In the genomic region with DNA sequence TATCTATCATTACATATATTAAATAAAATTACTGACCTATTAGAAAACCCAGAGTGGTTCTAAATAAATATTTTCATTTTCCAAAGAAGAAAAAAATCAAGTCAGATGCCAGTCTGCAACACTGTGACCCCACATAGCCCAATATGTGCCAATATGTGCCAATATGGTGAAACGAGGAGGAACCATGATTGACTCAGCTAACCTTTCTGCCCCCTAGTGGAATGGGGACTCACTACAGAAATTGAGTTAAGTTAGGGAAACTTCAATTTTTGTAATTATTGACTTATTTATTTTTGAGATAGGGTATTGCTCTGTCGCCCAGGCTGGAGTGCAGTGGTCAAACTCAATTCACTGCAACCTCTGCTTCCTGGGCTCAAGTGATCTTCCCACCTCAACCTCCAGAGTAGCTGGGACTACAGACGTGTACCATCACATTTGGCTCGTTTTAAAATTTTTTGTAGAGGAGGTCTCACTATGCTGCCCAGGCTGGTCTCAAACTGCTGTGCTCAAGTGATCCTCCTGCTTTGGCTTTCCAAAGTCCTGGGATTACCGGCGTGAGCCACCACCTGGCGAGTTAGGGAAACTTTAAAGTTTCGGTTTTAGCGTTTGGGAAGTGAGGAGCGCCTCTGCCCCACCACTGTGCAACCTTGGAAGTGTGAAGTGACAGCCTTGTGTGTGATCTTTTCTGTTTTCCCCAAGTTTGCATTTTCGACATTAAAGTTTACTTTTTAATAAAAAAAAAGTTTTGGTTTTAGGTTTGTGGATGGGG, we compare ENCODE assay signal across 9 cellular contexts.
A peak's percentile ranks its signal among the peaks of the same experiment; 100 is the strongest.
DNase-seq lines count a peak whose midpoint lies in the region; ATAC-seq and TF ChIP-seq lines count a peak whose summit lies in the region.
"Had no signal": no experiment of that assay in that cellular context is flagged by ENCODE, and none has a peak within 500 bp of the region (broad histone marks: within the 10 kb centered on the region; RNA-seq: fewer than 3 reads in every experiment).

No MANE protein-coding gene starts in this region.

- H3K4me3 Mint-ChIP-seq in nephron progenitor cell, result no peak overlapping the region
- H3K4me3 Mint-ChIP-seq: stimulated activated naive CD8-positive, alpha-beta T cell treated with anti-CD3 and anti-CD28 coated beads, Interleukin-15, Interleukin-2, amounts not matched to agents 100 ng/mL and 50 ng/mL, for 24 hours had no signal

- H3K27ac Mint-ChIP-seq in nephron progenitor cell, result no peak overlapping the region
- H3K27ac Mint-ChIP-seq: stimulated activated naive CD8-positive, alpha-beta T cell treated with anti-CD3 and anti-CD28 coated beads, Interleukin-15, Interleukin-2, amounts not matched to agents 100 ng/mL and 50 ng/mL, for 24 hours had no signal

- H3K9ac ChIP-seq in Karpas-422 (ENCODE audit: low read length), result peak overlapping the region; percentile 10

- H3K9me3 Mint-ChIP-seq in nephron progenitor cell, result no peaks in the 10 kb centered on the region
- H3K9me3 Mint-ChIP-seq: stimulated activated naive CD8-positive, alpha-beta T cell treated with anti-CD3 and anti-CD28 coated beads, Interleukin-15, Interleukin-2, amounts not matched to agents 100 ng/mL and 50 ng/mL, for 24 hours had no signal

- no peaks in the 10 kb centered on the region for H4K20me1 ChIP-seq in Karpas-422 (ENCODE audit: insufficient read depth, low read depth, low read length)

- peaks cover 0 to 11% (median 0%) of the 10 kb centered on the region in 12 donors for H3K4me1 ChIP-seq in heart left ventricle
- peaks cover 16% of the 10 kb centered on the region for H3K4me1 ChIP-seq in Karpas-422 (ENCODE audit: low read length)
- H3K4me1 ChIP-seq in sigmoid colon, result no peaks in the 10 kb centered on the region

- intact Hi-C loops in heart left ventricle (cut with DNase I) (loop anchor here in 6 of 10 donors (2.0 to 10.0 kb wide), 9 partner anchors 84 to 584 kb away; a partner anchor contains a TSS), cardiac septum (cut with DNase I) (no loop called here), sigmoid colon (cut with DNase I) (no loop called here)

- no peak overlapping the region for H3K27ac ChIP-seq in heart left ventricle
- H3K27ac ChIP-seq in Karpas-422 (ENCODE audit: low read length), result no peak overlapping the region
- H3K27ac ChIP-seq in brain microvascular endothelial cell, result no peak overlapping the region
- H3K27ac ChIP-seq in sigmoid colon, result no peak overlapping the region

- no peaks in the 10 kb centered on the region for H3K9me2 ChIP-seq in Karpas-422 (replicated peaks; ENCODE audit: insufficient read depth, low read length)

- WGBS in heart left ventricle, 4 donors, result 63 to 70% (median 65%) methylated on average over 11 of the region's 11 CpGs
- 60 to 69% methylated on average over 11 of the region's 11 CpGs for WGBS in sigmoid colon, 2 donors

- in situ Hi-C loops in brain microvascular endothelial cell (cut with HindIII; ENCODE audit: low pct_ligation_motif_present, low sequenced_read_pairs), result no loop called here

- H3K36me3 Mint-ChIP-seq in nephron progenitor cell (ENCODE audit: low read depth), result no peaks in the 10 kb centered on the region

- H3K27me3 ChIP-seq in heart left ventricle, result peaks cover 0 to 3% (median 0%) of the 10 kb centered on the region in 9 donors
- 0 out of 2 replicates have a peak, but pooled peaks cover 3% of the 10 kb centered on the region for H3K27me3 ChIP-seq in Karpas-422 (ENCODE audit: low read length)
- no peaks in the 10 kb centered on the region for H3K27me3 ChIP-seq in brain microvascular endothelial cell (replicated peaks)
- no peaks in the 10 kb centered on the region for H3K27me3 ChIP-seq in sigmoid colon

- TF ChIP-seq POLR2A in heart left ventricle (IDR thresholded peaks at IDR 0.05), result no peak
- TF ChIP-seq POLR2A in sigmoid colon (IDR thresholded peaks at IDR 0.05), result no peak

- H2AFZ ChIP-seq in Karpas-422 (ENCODE audit: low read length), result peak overlapping the region; percentile 31; the same call in 1 of the 2 replicates

- H3K9me3 ChIP-seq in heart left ventricle (no peaks in the 10 kb centered on the region), Karpas-422 (ENCODE audit: low read length) (no peaks in the 10 kb centered on the region), sigmoid colon (no peaks in the 10 kb centered on the region)

- no peak for TF ChIP-seq EP300 in sigmoid colon (IDR thresholded peaks at IDR 0.05)

- H3K79me2 ChIP-seq in Karpas-422 (ENCODE audit: low read length), result no peaks in the 10 kb centered on the region

- peaks cover 10% of the 10 kb centered on the region for H3K4me1 Mint-ChIP-seq in nephron progenitor cell

- peak overlapping the region; percentile 44 for H3K4me2 ChIP-seq in Karpas-422 (ENCODE audit: low read depth, low read length, poor library complexity, severe bottlenecking)

- ATAC-seq in heart left ventricle, result no peak
- no peak for ATAC-seq in GM21737 (IDR thresholded peaks at IDR 0.05; ENCODE audit: unreplicated experiment)

- TF ChIP-seq CTCF in heart left ventricle (IDR thresholded peaks at IDR 0.05) (peak; percentile 32 to 74 (median 56)), brain microvascular endothelial cell (IDR thresholded peaks at IDR 0.05; ENCODE audit: low read depth, low read length, missing control alignments) (peak; percentile 73), nephron progenitor cell (IDR thresholded peaks at IDR 0.05) (peak; percentile 58), sigmoid colon (IDR thresholded peaks at IDR 0.05) (peak in 2 of 4 experiments; percentile 18 to 43)

- H3K4me3 ChIP-seq in heart left ventricle (no peak overlapping the region), Karpas-422 (ENCODE audit: low read length) (peak overlapping the region; percentile 17; the same call in 1 of the 2 replicates), brain microvascular endothelial cell (ENCODE audit: low read depth, low read length) (no peak overlapping the region), sigmoid colon (no peak overlapping the region)

- H3K36me3 ChIP-seq in heart left ventricle (no peaks in the 10 kb centered on the region), Karpas-422 (ENCODE audit: insufficient read depth, low read length) (no peaks in the 10 kb centered on the region), brain microvascular endothelial cell (replicated peaks) (no peaks in the 10 kb centered on the region), sigmoid colon (no peaks in the 10 kb centered on the region)

- H3K27me3 Mint-ChIP-seq in nephron progenitor cell (ENCODE audit: low read depth, poor library complexity), result peaks cover 10% of the 10 kb centered on the region

- no peak for DNase-seq in heart left ventricle
- no peak for DNase-seq in cardiac septum (ENCODE audit: low spot score)
- DNase-seq in Karpas-422, result peak; percentile 85
- peak; percentile 31 for DNase-seq in brain microvascular endothelial cell
- peak; percentile 15 for DNase-seq in nephron progenitor cell
- no peak for DNase-seq in activated CD8-positive, alpha-beta memory T cell treated with anti-CD3 and anti-CD28 coated beads, Interleukin-2, amount 50 U/mL, for 4 hours
- DNase-seq in sigmoid colon, result no peak

Comparison
In these comparisons a context has a peak if more than half of its experiments do, and no peak if none do; other contexts are left out.
1. intact Hi-C loops: an anchor here in heart left ventricle (2.0 to 10.0 kb wide); none called in cardiac septum and sigmoid colon.
2. DNase-seq: peak in Karpas-422 (single experiment), brain microvascular endothelial cell (single experiment) and nephron progenitor cell (single experiment); none in heart left ventricle (0 of 5), cardiac septum (single experiment), activated CD8-positive, alpha-beta memory T cell treated with anti-CD3 and anti-CD28 coated beads, Interleukin-2, amount 50 U/mL, for 4 hours (single experiment) and sigmoid colon (single experiment).